ENCODE assay signal across 10 cellular contexts in the genomic region with DNA sequence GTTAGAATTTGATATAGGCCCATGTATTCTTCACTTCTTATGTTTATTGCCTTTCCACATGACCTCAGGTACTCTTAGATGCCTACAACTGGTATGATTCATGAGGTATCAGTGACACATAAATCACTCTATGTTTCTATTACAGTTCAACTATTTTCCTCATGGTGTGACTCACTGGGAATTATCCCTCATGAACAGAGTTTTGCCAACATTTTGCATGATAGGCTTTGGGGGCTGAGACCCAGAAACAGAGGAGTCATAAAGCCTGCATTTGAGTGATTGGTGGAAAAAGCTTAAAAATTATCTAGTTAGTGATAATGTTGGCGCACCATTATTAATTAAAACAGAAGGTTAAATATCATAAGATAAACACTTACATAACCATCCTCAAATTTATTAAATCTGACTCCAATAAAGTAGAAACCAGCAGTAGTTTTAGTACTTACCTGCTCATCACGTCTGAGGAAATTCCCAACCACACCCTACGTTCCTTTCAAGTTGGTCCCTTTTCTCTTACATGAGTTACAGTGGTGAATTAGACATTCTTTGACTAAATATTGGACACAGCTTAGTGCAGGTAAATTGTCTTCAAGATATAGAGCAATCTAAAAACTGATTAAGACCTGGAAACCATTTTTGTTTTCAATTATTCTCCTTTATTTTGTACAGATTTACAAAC.
A peak's percentile ranks its signal among the peaks of the same experiment; 100 is the strongest.
DNase-seq lines count a peak whose midpoint lies in the region; ATAC-seq and TF ChIP-seq lines count a peak whose summit lies in the region.
"Had no signal": no experiment of that assay in that cellular context is flagged by ENCODE, and none has a peak within 500 bp of the region (broad histone marks: within the 10 kb centered on the region; RNA-seq: fewer than 3 reads in every experiment).

No MANE protein-coding gene starts in this region.

- H3K9me3 ChIP-seq in fibroblast of lung (ENCODE audit: control insufficient read depth, insufficient read depth, low read depth, low read length) (no peaks in the 10 kb centered on the region), left lung (no peaks in the 10 kb centered on the region), Karpas-422 (ENCODE audit: low read length) (no peaks in the 10 kb centered on the region)
- H3K9me3 ChIP-seq: neutrophil, thyroid gland had no signal

- ATAC-seq in left cardiac atrium (peak; percentile 15 to 78), Right ventricle myocardium inferior (no peak), left lung (no peak)

- H3K4me1 ChIP-seq in fibroblast of lung (ENCODE audit: control insufficient read depth, extremely low read depth, insufficient read depth, low read length) = peaks cover 2% of the 10 kb centered on the region
- H3K4me1 ChIP-seq in left lung = no peaks in the 10 kb centered on the region
- H3K4me1 ChIP-seq in Karpas-422 (ENCODE audit: low read length) = no peaks in the 10 kb centered on the region
- H3K4me1 ChIP-seq: thyroid gland had no signal

- no peaks in the 10 kb centered on the region for H3K9me2 ChIP-seq in Karpas-422 (replicated peaks; ENCODE audit: insufficient read depth, low read length)

- H3K9ac ChIP-seq in fibroblast of lung (ENCODE audit: insufficient read depth, low read length) (no peak overlapping the region), Karpas-422 (ENCODE audit: low read length) (no peak overlapping the region)

- TF ChIP-seq CTCF in fibroblast of lung (conservative IDR thresholded peaks at IDR 0.05 in 1 of 2, IDR thresholded peaks at IDR 0.05 in 1 of 2; ENCODE audit: low read depth in 1 of 2, low read length in 2 of 2) (no peak), left lung (IDR thresholded peaks at IDR 0.05) (no peak)

- H4K20me1 ChIP-seq in fibroblast of lung (ENCODE audit: control insufficient read depth, extremely low read depth, insufficient read depth, low read length) (no peaks in the 10 kb centered on the region), Karpas-422 (ENCODE audit: insufficient read depth, low read depth, low read length) (no peaks in the 10 kb centered on the region)

- DNase-seq in left cardiac atrium (no peak), Right ventricle myocardium inferior (ENCODE audit: missing footprints) (no peak), NCI-H226 (peak; percentile 88), fibroblast of lung (ENCODE audit: low read depth in 2 of 2) (peak; percentile 67 to 92), left lung (no peak), DMS 273 (lab: John Stamatoyannopoulos, UW; ENCODE audit: unreplicated experiment) (no peak), Karpas-422 (no peak)
- no peak for DNase-seq in effector CD8-positive, alpha-beta T cell (lab: John Stamatoyannopoulos, UW)
- DNase-seq: thyroid gland had no signal

- H3K4me2 ChIP-seq in fibroblast of lung (ENCODE audit: extremely low read depth, insufficient read depth, low read length) (no peak overlapping the region), Karpas-422 (ENCODE audit: low read depth, low read length, poor library complexity, severe bottlenecking) (no peak overlapping the region)

- H3K27ac ChIP-seq in fibroblast of lung (ENCODE audit: insufficient read depth, low read length) (no peak overlapping the region), left lung (no peak overlapping the region), Karpas-422 (ENCODE audit: low read length) (no peak overlapping the region)
- H3K27ac ChIP-seq: neutrophil, thyroid gland had no signal

- H3K36me3 ChIP-seq in fibroblast of lung (ENCODE audit: control insufficient read depth, insufficient read depth, low read length) = no peaks in the 10 kb centered on the region
- no peaks in the 10 kb centered on the region for H3K36me3 ChIP-seq in left lung
- H3K36me3 ChIP-seq in Karpas-422 (ENCODE audit: insufficient read depth, low read length) = no peaks in the 10 kb centered on the region
- H3K36me3 ChIP-seq: neutrophil, thyroid gland had no signal

- H3K79me2 ChIP-seq in fibroblast of lung (ENCODE audit: control insufficient read depth, insufficient read depth, low read length) (no peaks in the 10 kb centered on the region), Karpas-422 (ENCODE audit: low read length) (no peaks in the 10 kb centered on the region)

- H3K27me3 ChIP-seq in fibroblast of lung (ENCODE audit: control insufficient read depth, insufficient read depth, low read length) = no peaks in the 10 kb centered on the region
- no peaks in the 10 kb centered on the region for H3K27me3 ChIP-seq in left lung
- no peaks in the 10 kb centered on the region for H3K27me3 ChIP-seq in Karpas-422 (ENCODE audit: low read length)
- H3K27me3 ChIP-seq: neutrophil, thyroid gland had no signal

- no peak overlapping the region for H2AFZ ChIP-seq in fibroblast of lung (ENCODE audit: low read length)
- no peak overlapping the region for H2AFZ ChIP-seq in Karpas-422 (ENCODE audit: low read length)

- H3K4me3 ChIP-seq in fibroblast of lung (replicated peaks in 1 of 4; ENCODE audit: control extremely low read depth in 1 of 4, insufficient read depth in 1 of 4, low read depth in 3 of 4, low read length in 4 of 4) (no peak overlapping the region), left lung (no peak overlapping the region), Karpas-422 (ENCODE audit: low read length) (no peak overlapping the region)
- H3K4me3 ChIP-seq: thyroid gland had no signal

- intact Hi-C loops in left cardiac atrium (cut with DNase I) = no loop called here
- intact Hi-C loops in Right ventricle myocardium inferior (cut with DNase I) = no loop called here
- intact Hi-C loops in left lung (cut with DNase I) = no loop called here

Comparison
In these comparisons a context has a peak if more than half of its experiments do, and no peak if none do; other contexts are left out.
1. ATAC-seq: peak in left cardiac atrium (2 of 2); none in Right ventricle myocardium inferior (single experiment) and left lung (single experiment).
2. DNase-seq: peak in NCI-H226 (single experiment) and fibroblast of lung (2 of 2); none in left cardiac atrium (single experiment), Right ventricle myocardium inferior (single experiment), left lung (0 of 2), DMS 273 (single experiment), Karpas-422 (single experiment) and effector CD8-positive, alpha-beta T cell (single experiment).